In genomic region chr12:74317078-74317581, GRCh38 we compare ENCODE assay signal across 7 cellular contexts.
DNase-seq lines count a peak whose midpoint lies in the region; TF ChIP-seq lines count a peak whose summit lies in the region.

No MANE protein-coding gene starts in this region.

- H3K4me1 Mint-ChIP-seq in HFFc6 (ENCODE audit: low read depth): no peaks in the 10 kb centered on the region

- H3K9me3 ChIP-seq in cardiac muscle cell (ENCODE audit: low read depth): no peaks in the 10 kb centered on the region

- H3K36me3 Mint-ChIP-seq in HFFc6 (ENCODE audit: low read depth): no peaks in the 10 kb centered on the region

- no peak overlapping the region for H3K27ac ChIP-seq in cardiac muscle cell

- POLR2A ChIA-PET in GM10248 (lab: Yijun Ruan, JAX): no interaction called here

- no peak overlapping the region for H3K4me3 ChIP-seq in Jurkat, Clone E6-1 (ENCODE audit: low read length)
- H3K4me3 ChIP-seq in cardiac muscle cell: no peak overlapping the region

- H3K4me3 Mint-ChIP-seq in HFFc6: no peak overlapping the region

- H3K27me3 ChIP-seq in cardiac muscle cell: no peaks in the 10 kb centered on the region

- H3K36me3 ChIP-seq in cardiac muscle cell: no peaks in the 10 kb centered on the region

- no peaks in the 10 kb centered on the region for H3K4me1 ChIP-seq in cardiac muscle cell (ENCODE audit: low read depth)

- TF ChIP-seq CTCF in cardiac muscle cell (IDR thresholded peaks at IDR 0.05; ENCODE audit: low read depth, low read length) (peak; percentile 29), HFFc6 (IDR thresholded peaks at IDR 0.05) (no peak), GM10248 (IDR thresholded peaks at IDR 0.05; ENCODE audit: control extremely low read depth, extremely low read depth, low read depth, missing control alignments) (no peak)

- peaks cover 14% of the 10 kb centered on the region for H3K9me3 Mint-ChIP-seq in HFFc6

- DNase-seq in Jurkat, Clone E6-1 (ENCODE audit: low read depth, low spot score): peak; percentile 11
- peak; percentile 57 for DNase-seq in RKO (ENCODE audit: low spot score)
- peak; percentile 66 to 72 for DNase-seq in cardiac muscle cell (ENCODE audit: low read depth in 1 of 2, low spot score in 1 of 2)
- DNase-seq in superior temporal gyrus (ENCODE audit: extremely low spot score): peak; percentile 72
- DNase-seq in HFFc6: no peak
- no peak for DNase-seq in germinal center (ENCODE audit: low spot score)
- DNase-seq in GM10248 (ENCODE audit: extremely low spot score): no peak

- CTCF ChIA-PET in GM10248 (lab: Yijun Ruan, JAX): interaction anchor here (1.1 to 4.2 kb wide), 3 partner anchors 8 to 14 kb away, joined by 4 to 12 read pairs (median 4); no protein-coding TSS in a partner anchor

- no peaks in the 10 kb centered on the region for H3K27me3 Mint-ChIP-seq in HFFc6 (ENCODE audit: insufficient read depth)

- H3K27ac Mint-ChIP-seq in HFFc6: no peak overlapping the region

Comparison
In these comparisons a context has a peak if more than half of its experiments do, and no peak if none do; other contexts are left out.
1. DNase-seq: peak in Jurkat, Clone E6-1 (single experiment), RKO (single experiment), cardiac muscle cell (2 of 2) and superior temporal gyrus (single experiment); none in HFFc6 (single experiment), germinal center (single experiment) and GM10248 (single experiment).